In genomic region chr9:95890594-95890993, GRCh38 we compare ENCODE assay signal across 24 cellular contexts. TPM values are rescaled to one million over a fixed set of nuclear protein-coding genes. Genes with fewer than 3 reads are reported as not detected.
A peak's percentile ranks its signal among the peaks of the same experiment; 100 is the strongest.
DNase-seq lines count a peak whose midpoint lies in the region; ATAC-seq, FAIRE-seq and TF ChIP-seq lines count a peak whose summit lies in the region.
"Had no signal": no experiment of that assay in that cellular context is flagged by ENCODE, and none has a peak within 500 bp of the region (broad histone marks: within the 10 kb centered on the region; RNA-seq: fewer than 3 reads in every experiment).

No MANE protein-coding gene starts in this region.

- peaks cover 73% of the 10 kb centered on the region for H3K4me1 Mint-ChIP-seq in activated naive CD4-positive, alpha-beta T cell treated with anti-CD3 and anti-CD28 coated beads, Interleukin-2, amount 50 U/mL, for 24 hours
- H3K4me1 Mint-ChIP-seq in activated naive CD4-positive, alpha-beta T cell treated with anti-CD3 and anti-CD28 coated beads for 36 hours (ENCODE audit: low read depth), result peaks cover 53% of the 10 kb centered on the region
- peaks cover 64% of the 10 kb centered on the region for H3K4me1 Mint-ChIP-seq in CD4-positive, alpha-beta T cell (ENCODE audit: low read depth)
- H3K4me1 Mint-ChIP-seq in activated naive CD8-positive, alpha-beta T cell treated with anti-CD3 and anti-CD28 coated beads for 36 hours, result peaks cover 51% of the 10 kb centered on the region

- no peaks in the 10 kb centered on the region for H3K9me3 Mint-ChIP-seq in activated naive CD4-positive, alpha-beta T cell treated with anti-CD3 and anti-CD28 coated beads, Interleukin-2, amount 50 U/mL, for 24 hours
- H3K9me3 Mint-ChIP-seq in activated naive CD4-positive, alpha-beta T cell treated with anti-CD3 and anti-CD28 coated beads for 36 hours, result peaks cover 14% of the 10 kb centered on the region
- peaks cover 4% of the 10 kb centered on the region for H3K9me3 Mint-ChIP-seq in CD4-positive, alpha-beta T cell
- peaks cover 12% of the 10 kb centered on the region for H3K9me3 Mint-ChIP-seq in activated naive CD8-positive, alpha-beta T cell treated with anti-CD3 and anti-CD28 coated beads for 36 hours

- POLR2A ChIA-PET in CD4-positive, alpha-beta T cell (lab: Charles Lee), result interaction anchor here (0.7 to 8.3 kb wide), 3 partner anchors 12 to 15 kb away, joined by 3 to 99 read pairs (median 4); partner anchors contain the start of gene ERCC6L2

- no peaks in the 10 kb centered on the region for H3K9me3 ChIP-seq in CD4-positive, alpha-beta T cell (ENCODE audit: control insufficient read depth, low read length)

- no peak for DNase-seq in activated naive CD4-positive, alpha-beta T cell treated with anti-CD3 and anti-CD28 coated beads for 36 hours
- DNase-seq in CD4-positive, alpha-beta T cell, result no peak
- DNase-seq in H54 (ENCODE audit: insufficient read length, low spot score) (no peak), head of caudate nucleus (no peak)
- no peak for DNase-seq in activated naive CD8-positive, alpha-beta T cell treated with anti-CD3 and anti-CD28 coated beads for 36 hours
- DNase-seq: 8988T; ACHN; AML-193; BE2C; Caco-2; CD4-positive, alpha-beta memory T cell; DMS153; DND-41; GOT3; H7; HCEC 1CT had no signal

- no peak overlapping the region for H3K27ac ChIP-seq in CD4-positive, alpha-beta T cell (ENCODE audit: low read depth, low read length)
- H3K27ac ChIP-seq: A549; BLaER1 treated with 17β-estradiol and CSF1 and Interleukin-3, amounts not matched to agents 10 nM and 100 nM had no signal

- H3K27me3 Mint-ChIP-seq in activated naive CD4-positive, alpha-beta T cell treated with anti-CD3 and anti-CD28 coated beads, Interleukin-2, amount 50 U/mL, for 24 hours, result no peaks in the 10 kb centered on the region
- H3K27me3 Mint-ChIP-seq in activated naive CD4-positive, alpha-beta T cell treated with anti-CD3 and anti-CD28 coated beads for 36 hours (ENCODE audit: low read depth), result no peaks in the 10 kb centered on the region
- no peaks in the 10 kb centered on the region for H3K27me3 Mint-ChIP-seq in CD4-positive, alpha-beta T cell
- H3K27me3 Mint-ChIP-seq in activated naive CD8-positive, alpha-beta T cell treated with anti-CD3 and anti-CD28 coated beads for 36 hours, result no peaks in the 10 kb centered on the region
- H3K27me3 Mint-ChIP-seq: CD4-positive, alpha-beta memory T cell had no signal

- CTCF ChIA-PET in activated naive CD4-positive, alpha-beta T cell treated with anti-CD3 and anti-CD28 coated beads for 36 hours (lab: Charles Lee), result interaction anchor here (0.7 to 1.4 kb wide), 2 partner anchors 14 to 16 kb away, joined by 3 read pairs; no protein-coding TSS in a partner anchor
- CTCF ChIA-PET in CD4-positive, alpha-beta T cell (lab: Charles Lee), result interaction anchor here (1.1 kb wide), 2 partner anchors 12 to 104 kb away, joined by 3 read pairs; no protein-coding TSS in a partner anchor

- no peak for ATAC-seq in CD4-positive, alpha-beta T cell (ENCODE audit: poor library complexity)
- ATAC-seq in HG03039 (IDR thresholded peaks at IDR 0.05; ENCODE audit: unreplicated experiment), result no peak
- no peak for ATAC-seq in HG03520 (IDR thresholded peaks at IDR 0.05; ENCODE audit: unreplicated experiment)
- ATAC-seq: A549 had no signal

- peaks cover 17% of the 10 kb centered on the region for H3K36me3 Mint-ChIP-seq in activated naive CD4-positive, alpha-beta T cell treated with anti-CD3 and anti-CD28 coated beads, Interleukin-2, amount 50 U/mL, for 24 hours
- peaks cover 25% of the 10 kb centered on the region for H3K36me3 Mint-ChIP-seq in activated naive CD4-positive, alpha-beta T cell treated with anti-CD3 and anti-CD28 coated beads for 36 hours (ENCODE audit: low read depth)
- peaks cover 37% of the 10 kb centered on the region for H3K36me3 Mint-ChIP-seq in CD4-positive, alpha-beta T cell (ENCODE audit: low read depth)
- peaks cover 56% of the 10 kb centered on the region for H3K36me3 Mint-ChIP-seq in activated naive CD8-positive, alpha-beta T cell treated with anti-CD3 and anti-CD28 coated beads for 36 hours

- TF ChIP-seq CTCF in CD4-positive, alpha-beta T cell (IDR thresholded peaks at IDR 0.05), result no peak

- intact Hi-C loops in activated naive CD4-positive, alpha-beta T cell treated with anti-CD3 and anti-CD28 coated beads for 36 hours (cut with micrococcal nuclease), result loop anchor here (2.0 kb wide), 1 partner anchor 14 kb away; no protein-coding TSS in a partner anchor
- intact Hi-C loops in CD4-positive, alpha-beta T cell (cut with DNase I, micrococcal nuclease), result no loop called here
- intact Hi-C loops in head of caudate nucleus (cut with DNase I), result no loop called here

- H3K4me3 Mint-ChIP-seq in activated naive CD4-positive, alpha-beta T cell treated with anti-CD3 and anti-CD28 coated beads, Interleukin-2, amount 50 U/mL, for 24 hours, result no peak overlapping the region
- no peak overlapping the region for H3K4me3 Mint-ChIP-seq in activated naive CD4-positive, alpha-beta T cell treated with anti-CD3 and anti-CD28 coated beads for 36 hours
- no peak overlapping the region for H3K4me3 Mint-ChIP-seq in CD4-positive, alpha-beta T cell
- H3K4me3 Mint-ChIP-seq in activated naive CD8-positive, alpha-beta T cell treated with anti-CD3 and anti-CD28 coated beads for 36 hours, result no peak overlapping the region
- H3K4me3 Mint-ChIP-seq: CD14-positive monocyte had no signal

- peak; percentile 88 for FAIRE-seq in H54 (lab: Jason Lieb, UNC)
- FAIRE-seq: A549, G401.6, GM12892 had no signal

- peak overlapping the region; percentile 72 for H3K27ac Mint-ChIP-seq in activated naive CD4-positive, alpha-beta T cell treated with anti-CD3 and anti-CD28 coated beads, Interleukin-2, amount 50 U/mL, for 24 hours
- H3K27ac Mint-ChIP-seq in activated naive CD4-positive, alpha-beta T cell treated with anti-CD3 and anti-CD28 coated beads for 36 hours, result no peak overlapping the region
- H3K27ac Mint-ChIP-seq in CD4-positive, alpha-beta T cell, result peak overlapping the region; percentile 55
- H3K27ac Mint-ChIP-seq in activated naive CD8-positive, alpha-beta T cell treated with anti-CD3 and anti-CD28 coated beads for 36 hours, result peak overlapping the region; percentile 51
- H3K27ac Mint-ChIP-seq: CD14-positive monocyte had no signal

- no peak for TF ChIP-seq POLR2A in H54 (IDR thresholded peaks at IDR 0.05; ENCODE audit: low read depth, low read length)

- no peaks in the 10 kb centered on the region for H3K27me3 ChIP-seq in CD4-positive, alpha-beta T cell (ENCODE audit: control insufficient read depth, insufficient read depth, low read length)
- H3K27me3 ChIP-seq: BE2C; BLaER1 treated with 17β-estradiol and CSF1 and Interleukin-3, amounts not matched to agents 10 nM and 100 nM had no signal

RNA-seq across cellular contexts. Expression of gene ERCC6L2, which starts 15.1 kb away (rescaled TPM):
- 10 to 100 TPM; 20.3 to 20.6 TPM for total RNA-seq in activated naive CD4-positive, alpha-beta T cell treated with anti-CD3 and anti-CD28 coated beads for 36 hours
- total RNA-seq in CD4-positive, alpha-beta T cell, result 10 to 100 TPM; 30.8 to 31.3 TPM
- 10 to 100 TPM; 33.8 to 34.5 TPM for total RNA-seq in activated naive CD8-positive, alpha-beta T cell treated with anti-CD3 and anti-CD28 coated beads for 36 hours
